14 cellular contexts compared by ENCODE assay signal in genomic region chr13:47594833-47595232, GRCh38.
A peak's percentile ranks its signal among the peaks of the same experiment; 100 is the strongest.
DNase-seq lines count a peak whose midpoint lies in the region; ATAC-seq and TF ChIP-seq lines count a peak whose summit lies in the region.
"Had no signal": no experiment of that assay in that cellular context is flagged by ENCODE, and none has a peak within 500 bp of the region (broad histone marks: within the 10 kb centered on the region; RNA-seq: fewer than 3 reads in every experiment).

No MANE protein-coding gene starts in this region.

- TF ChIP-seq CTCF in HFFc6 (IDR thresholded peaks at IDR 0.05) = no peak

- DNase-seq in EL = peak; percentile 27
- peak; percentile 1 for DNase-seq in HFFc6
- peak; percentile 61 for DNase-seq in OCI-M1 (lab: John Stamatoyannopoulos, UW)
- peak; percentile 11 for DNase-seq in iPS DF 4.7 (ENCODE audit: extremely low read depth, low spot score)
- DNase-seq in stimulated activated CD4-positive, alpha-beta T cell treated with anti-CD3 and anti-CD28 coated beads, Interleukin-2, amount 100 ng/mL, for 48 hours = no peak
- no peak for DNase-seq in foreskin melanocyte
- DNase-seq: activated CD4-positive, alpha-beta T cell treated with anti-CD3 and anti-CD28 coated beads, Interleukin-2, amount 50 U/mL, for 1 hour; activated naive CD8-positive, alpha-beta T cell treated with anti-CD3 and anti-CD28 coated beads for 36 hours; effector CD4-positive, alpha-beta T cell; immature natural killer cell; Peyer's patch; stimulated activated CD4-positive, alpha-beta T cell treated with anti-CD3 and anti-CD28 coated beads, Interleukin-4, amount 100 ng/mL, for 1 hour; testis had no signal

- H3K4me3 Mint-ChIP-seq in HFFc6 = no peak overlapping the region
- H3K4me3 Mint-ChIP-seq: activated naive CD8-positive, alpha-beta T cell treated with anti-CD3 and anti-CD28 coated beads for 36 hours; immature natural killer cell had no signal

- no peak for ATAC-seq in GM18909 (IDR thresholded peaks at IDR 0.05; ENCODE audit: poor library complexity, unreplicated experiment)

- H3K27ac Mint-ChIP-seq in HFFc6 = no peak overlapping the region
- H3K27ac Mint-ChIP-seq: activated naive CD8-positive, alpha-beta T cell treated with anti-CD3 and anti-CD28 coated beads for 36 hours; immature natural killer cell had no signal

- H3K27me3 Mint-ChIP-seq in HFFc6 (ENCODE audit: insufficient read depth) = no peaks in the 10 kb centered on the region; the same call in 1 of the 2 replicates

- peaks cover 12% of the 10 kb centered on the region for H3K9me3 Mint-ChIP-seq in HFFc6

- H3K36me3 Mint-ChIP-seq in HFFc6 (ENCODE audit: low read depth) = peaks cover 5% of the 10 kb centered on the region; the same call in 1 of the 2 replicates
- H3K36me3 Mint-ChIP-seq: activated naive CD8-positive, alpha-beta T cell treated with anti-CD3 and anti-CD28 coated beads for 36 hours; immature natural killer cell had no signal

- H3K4me1 Mint-ChIP-seq in HFFc6 (ENCODE audit: low read depth) = no peaks in the 10 kb centered on the region
- H3K4me1 Mint-ChIP-seq: activated naive CD8-positive, alpha-beta T cell treated with anti-CD3 and anti-CD28 coated beads for 36 hours; immature natural killer cell had no signal

Comparison
In these comparisons a context has a peak if more than half of its experiments do, and no peak if none do; other contexts are left out.
1. DNase-seq: peak in EL (single experiment), HFFc6 (single experiment), OCI-M1 (single experiment) and iPS DF 4.7 (single experiment); none in stimulated activated CD4-positive, alpha-beta T cell treated with anti-CD3 and anti-CD28 coated beads, Interleukin-2, amount 100 ng/mL, for 48 hours (0 of 2) and foreskin melanocyte (single experiment).